ENCODE assay signal across 12 cellular contexts in genomic region chr12:66304296-66304915, GRCh38. TPM values are rescaled to one million over a fixed set of nuclear protein-coding genes. Genes with fewer than 3 reads are reported as not detected.
DNase-seq lines count a peak whose midpoint lies in the region; ATAC-seq, FAIRE-seq and TF ChIP-seq lines count a peak whose summit lies in the region.
"Had no signal": no experiment of that assay in that cellular context is flagged by ENCODE, and none has a peak within 500 bp of the region (broad histone marks: within the 10 kb centered on the region; RNA-seq: fewer than 3 reads in every experiment).

No MANE protein-coding gene starts in this region.

- CTCF ChIA-PET in activated CD4-positive, alpha-beta memory T cell treated with anti-CD3 and anti-CD28 coated beads for 36 hours (lab: Charles Lee) = interaction anchor here (1.0 to 2.5 kb wide), 3 partner anchors 35 to 135 kb away, joined by 3 to 10 read pairs (median 6); partner anchors contain the start of gene TMBIM4

- peaks cover 0 to 1% (median 0%) of the 10 kb centered on the region in 7 donors for H3K9me3 Mint-ChIP-seq in CD4-positive, CD25-positive, alpha-beta regulatory T cell
- no peaks in the 10 kb centered on the region for H3K9me3 Mint-ChIP-seq in GM23338
- no peaks in the 10 kb centered on the region for H3K9me3 Mint-ChIP-seq in activated CD4-positive, alpha-beta memory T cell treated with anti-CD3 and anti-CD28 coated beads for 36 hours

- peaks cover 32% of the 10 kb centered on the region for H3K36me3 ChIP-seq in CD4-positive, CD25-positive, alpha-beta regulatory T cell (ENCODE audit: control insufficient read depth, insufficient read depth, low read length)
- H3K36me3 ChIP-seq in GM23338 (ENCODE audit: insufficient read depth) (peaks cover 12% of the 10 kb centered on the region; the same call in 1 of the 2 replicates), testis (ENCODE audit: low read depth, missing control alignments) (no peaks in the 10 kb centered on the region)
- H3K36me3 ChIP-seq: brain microvascular endothelial cell, uterus had no signal

- peak overlapping the region; percentile 97 to 99 (median 98) for H3K4me3 Mint-ChIP-seq in CD4-positive, CD25-positive, alpha-beta regulatory T cell
- H3K4me3 Mint-ChIP-seq in GM23338 = no peak overlapping the region
- H3K4me3 Mint-ChIP-seq in activated CD4-positive, alpha-beta memory T cell treated with anti-CD3 and anti-CD28 coated beads for 36 hours = peak overlapping the region; percentile 99

- peak in 1 of 3 donors; percentile 29 for DNase-seq in CD4-positive, CD25-positive, alpha-beta regulatory T cell
- DNase-seq in GM23338 (ENCODE audit: low spot score) = no peak
- DNase-seq in activated CD4-positive, alpha-beta memory T cell treated with anti-CD3 and anti-CD28 coated beads for 36 hours = no peak
- no peak for DNase-seq in D721Med (ENCODE audit: insufficient read length, low spot score)
- DNase-seq in posterior vena cava (ENCODE audit: low spot score) = no peak
- DNase-seq in testis = no peak
- DNase-seq: brain microvascular endothelial cell, mucosa of descending colon, uterus had no signal

- H3K27me3 ChIP-seq in CD4-positive, CD25-positive, alpha-beta regulatory T cell (ENCODE audit: control insufficient read depth, insufficient read depth, low read length) = no peaks in the 10 kb centered on the region
- H3K27me3 ChIP-seq in GM23338 (ENCODE audit: insufficient read depth) = peaks cover 11% of the 10 kb centered on the region; the same call in 1 of the 2 replicates
- no peaks in the 10 kb centered on the region for H3K27me3 ChIP-seq in mononuclear cell (ENCODE audit: insufficient read depth, low read length)
- H3K27me3 ChIP-seq in testis = no peaks in the 10 kb centered on the region
- H3K27me3 ChIP-seq: brain microvascular endothelial cell, uterus had no signal

- H3F3A ChIP-seq in GM23338 (replicated peaks; ENCODE audit: low read depth) = no peaks in the 10 kb centered on the region

- H3K27ac ChIP-seq in CD4-positive, CD25-positive, alpha-beta regulatory T cell (ENCODE audit: insufficient read depth, low read length, poor library complexity, severe bottlenecking) = peak overlapping the region; percentile 91
- H3K27ac ChIP-seq in GM23338 (ENCODE audit: low read depth) (no peak overlapping the region), testis (no peak overlapping the region)
- H3K27ac ChIP-seq: brain microvascular endothelial cell, uterus had no signal

- H3K4me1 Mint-ChIP-seq in CD4-positive, CD25-positive, alpha-beta regulatory T cell = peaks cover 42 to 58% (median 50%) of the 10 kb centered on the region in 4 donors
- H3K4me1 Mint-ChIP-seq in GM23338 = peaks cover 14% of the 10 kb centered on the region; the same call in 2 of the 3 replicates
- H3K4me1 Mint-ChIP-seq in activated CD4-positive, alpha-beta memory T cell treated with anti-CD3 and anti-CD28 coated beads for 36 hours (ENCODE audit: low read depth) = peaks cover 42% of the 10 kb centered on the region

- peak overlapping the region; percentile 83 for H3K4me2 ChIP-seq in GM23338

- POLR2A ChIA-PET in activated CD4-positive, alpha-beta memory T cell treated with anti-CD3 and anti-CD28 coated beads for 36 hours (lab: Charles Lee) = interaction anchor here (0.5 to 1.4 kb wide), 3 partner anchors 18 to 132 kb away, joined by 3 to 4 read pairs (median 3); no protein-coding TSS in a partner anchor

- no peaks in the 10 kb centered on the region for H3K9me2 ChIP-seq in GM23338 (ENCODE audit: insufficient read depth)

- TF ChIP-seq CTCF in GM23338 (conservative IDR thresholded peaks at IDR 0.05; ENCODE audit: low read depth in 2 of 2) (no peak), D721Med (IDR thresholded peaks at IDR 0.05; ENCODE audit: insufficient read depth, missing control alignments) (no peak), testis (IDR thresholded peaks at IDR 0.05) (no peak)

- H3K36me3 Mint-ChIP-seq in CD4-positive, CD25-positive, alpha-beta regulatory T cell = peaks cover 34% of the 10 kb centered on the region
- H3K36me3 Mint-ChIP-seq in GM23338 (ENCODE audit: low read depth) = peaks cover 6% of the 10 kb centered on the region
- H3K36me3 Mint-ChIP-seq in activated CD4-positive, alpha-beta memory T cell treated with anti-CD3 and anti-CD28 coated beads for 36 hours = peaks cover 31% of the 10 kb centered on the region

- intact Hi-C loops in activated CD4-positive, alpha-beta memory T cell treated with anti-CD3 and anti-CD28 coated beads for 36 hours (cut with micrococcal nuclease) = loop anchor here (2.0 to 10.0 kb wide), 4 partner anchors 18 to 1810 kb away; partner anchors contain the start of gene LEMD3
- intact Hi-C loops in posterior vena cava (cut with DNase I) (no loop called here), testis (cut with DNase I; ENCODE audit: low total_unique reads) (no loop called here)

- peak overlapping the region; percentile 96 to 99 (median 98) for H3K27ac Mint-ChIP-seq in CD4-positive, CD25-positive, alpha-beta regulatory T cell
- no peak overlapping the region for H3K27ac Mint-ChIP-seq in GM23338
- H3K27ac Mint-ChIP-seq in activated CD4-positive, alpha-beta memory T cell treated with anti-CD3 and anti-CD28 coated beads for 36 hours = peak overlapping the region; percentile 99

- no peak for TF ChIP-seq POLR2A in testis (IDR thresholded peaks at IDR 0.05)

- WGBS in testis, 2 donors = 55 to 72% methylated on average over 6 of the region's 6 CpGs

- no peak overlapping the region for H2AFZ ChIP-seq in GM23338

- H4K20me1 ChIP-seq in GM23338 (replicated peaks; ENCODE audit: insufficient read depth) = no peaks in the 10 kb centered on the region; the same call in 1 of the 2 replicates

- ATAC-seq in CD4-positive, CD25-positive, alpha-beta regulatory T cell (ENCODE audit: low read depth in 2 of 2) = no peak
- ATAC-seq in GM23338 (no peak), HG03025 (IDR thresholded peaks at IDR 0.05; ENCODE audit: low FRiP score, unreplicated experiment) (no peak)
- ATAC-seq: HCT116 had no signal

- FAIRE-seq in D721Med (lab: Jason Lieb, UNC) = no peak

- no peaks in the 10 kb centered on the region for H3K9me3 ChIP-seq in CD4-positive, CD25-positive, alpha-beta regulatory T cell (ENCODE audit: control insufficient read depth in 2 of 2, low read length in 2 of 2)
- H3K9me3 ChIP-seq in mononuclear cell (ENCODE audit: low read depth, low read length) = no peaks in the 10 kb centered on the region
- H3K9me3 ChIP-seq in testis = no peaks in the 10 kb centered on the region
- H3K9me3 ChIP-seq: mucosa of descending colon, uterus had no signal

- H3K4me1 ChIP-seq in CD4-positive, CD25-positive, alpha-beta regulatory T cell (ENCODE audit: control insufficient read depth, insufficient read depth, low read length, poor library complexity, severe bottlenecking) = peaks cover 45% of the 10 kb centered on the region
- H3K4me1 ChIP-seq in GM23338 (ENCODE audit: insufficient read depth) = peaks cover 12% of the 10 kb centered on the region
- peaks cover 28% of the 10 kb centered on the region for H3K4me1 ChIP-seq in mononuclear cell (ENCODE audit: insufficient read depth, low read length)
- peaks cover 9% of the 10 kb centered on the region for H3K4me1 ChIP-seq in testis
- H3K4me1 ChIP-seq: uterus had no signal

- H3K4me3 ChIP-seq in CD4-positive, CD25-positive, alpha-beta regulatory T cell (ENCODE audit: low read depth, low read length) = peak overlapping the region; percentile 98
- H3K4me3 ChIP-seq in GM23338 (no peak overlapping the region), mononuclear cell (ENCODE audit: low read length) (peak overlapping the region; percentile 77), testis (no peak overlapping the region)
- H3K4me3 ChIP-seq: mucosa of descending colon, uterus had no signal

- H3K79me2 ChIP-seq in GM23338 (replicated peaks; ENCODE audit: insufficient read depth) = peaks cover 12% of the 10 kb centered on the region; the same call in 1 of the 2 replicates

- H3K27me3 Mint-ChIP-seq in CD4-positive, CD25-positive, alpha-beta regulatory T cell = no peaks in the 10 kb centered on the region
- peaks cover 8% of the 10 kb centered on the region for H3K27me3 Mint-ChIP-seq in GM23338 (ENCODE audit: insufficient read depth, low read depth, poor library complexity)
- no peaks in the 10 kb centered on the region for H3K27me3 Mint-ChIP-seq in activated CD4-positive, alpha-beta memory T cell treated with anti-CD3 and anti-CD28 coated beads for 36 hours

TF ChIP-seq in GM23338, 12 proteins besides CTCF, POLR2A, EP300 and RAD21 (continues in another document):
- TF ChIP-seq ZNF114 (CRISPR knock-in tag; IDR thresholded peaks at IDR 0.05) (no peak), REST (IDR thresholded peaks at IDR 0.05; ENCODE audit: unreplicated experiment) (no peak), EZH2 (IDR thresholded peaks at IDR 0.05; ENCODE audit: low read depth, unreplicated experiment) (no peak)

RNA-seq across cellular contexts. Expression of gene HELB, which starts 2.1 kb away (rescaled TPM):
- 85.5 TPM for total RNA-seq in CD4-positive, CD25-positive, alpha-beta regulatory T cell
- polyA plus RNA-seq in CD4-positive, CD25-positive, alpha-beta regulatory T cell = 10 to 100 TPM; 21.8 to 30.2 (median 24.5) TPM
- 11.9 and 18.2 TPM in 2 replicates for total RNA-seq in GM23338 (2014; rRNA removed; shearing (Covaris generic))
- polyA plus RNA-seq in GM23338 (2016; fragmentation: Nextera tagmentation; extraction: Ambion mirVana) (2.7 and 3.1 TPM in 2 replicates), testis (ENCODE audit: insufficient read depth, low read depth, low replicate concordance) (1.0 TPM)
- 10 to 100 TPM; 20.8 to 21.8 TPM for total RNA-seq in activated CD4-positive, alpha-beta memory T cell treated with anti-CD3 and anti-CD28 coated beads for 36 hours
- total RNA-seq in mononuclear cell (92.4 TPM), posterior vena cava (1 to 10 TPM; 2.4 to 2.6 TPM), testis (1 to 10 TPM; 5.9 to 6.3 TPM)

Comparison
In these comparisons a context has a peak if more than half of its experiments do, and no peak if none do; other contexts are left out.
1. H3K4me3 ChIP-seq: peak in CD4-positive, CD25-positive, alpha-beta regulatory T cell (single experiment) and mononuclear cell (single experiment); none in GM23338 (single experiment) and testis (0 of 2).